Comparison of ENCODE assay signal across 8 cellular contexts in the genomic region with DNA sequence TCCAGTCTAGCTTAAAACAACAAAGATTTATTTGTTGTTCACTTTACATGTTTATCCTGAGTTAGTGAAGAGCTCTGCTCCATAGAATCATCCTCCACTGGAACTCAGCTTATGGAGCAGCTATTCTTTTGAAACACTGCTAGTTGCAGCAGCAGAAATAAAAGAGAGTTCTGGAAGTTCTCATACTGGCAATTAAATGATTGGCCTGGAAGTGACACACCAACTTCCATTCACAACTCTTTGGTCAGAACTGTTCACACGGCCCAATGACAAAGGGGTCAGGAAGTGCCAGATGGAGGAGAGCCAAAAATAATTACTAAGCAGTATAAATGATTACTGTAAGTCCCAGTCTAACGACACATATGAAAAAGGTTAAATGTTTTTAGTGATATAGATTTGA. TPM values are rescaled to one million over a fixed set of nuclear protein-coding genes. Genes with fewer than 3 reads are reported as not detected.
DNase-seq lines count a peak whose midpoint lies in the region; ATAC-seq, FAIRE-seq and TF ChIP-seq lines count a peak whose summit lies in the region.

No MANE protein-coding gene starts in this region.

- ATAC-seq in IMR-90 (ENCODE audit: low read depth) (peak; percentile 43; the same call in 1 of the 2 replicates), GM18867 (IDR thresholded peaks at IDR 0.05; ENCODE audit: unreplicated experiment) (no peak), HG02840 (IDR thresholded peaks at IDR 0.05; ENCODE audit: low FRiP score, unreplicated experiment) (no peak)

- WGBS in IMR-90 (ENCODE audit: extremely low coverage in 2 of 2, insufficient read length in 1 of 2), 2 experiments: no CpG with 5 or more reads among the region's 2 CpGs

- no peaks in the 10 kb centered on the region for H3K9me3 ChIP-seq in IMR-90 (ENCODE audit: control insufficient read depth, insufficient read depth, low read length)
- no peaks in the 10 kb centered on the region for H3K9me3 ChIP-seq in colonic mucosa

- no peaks in the 10 kb centered on the region for H3K27me3 ChIP-seq in IMR-90 (ENCODE audit: control insufficient read depth, insufficient read depth, low read length)
- no peaks in the 10 kb centered on the region for H3K27me3 ChIP-seq in bronchial epithelial cell (ENCODE audit: control insufficient read depth, insufficient read depth, low read length)
- no peaks in the 10 kb centered on the region for H3K27me3 ChIP-seq in colonic mucosa

- H2BK20ac ChIP-seq in IMR-90 (ENCODE audit: low read depth, low read length): no peak overlapping the region

- H3K4me1 ChIP-seq in IMR-90 (ENCODE audit: control insufficient read depth, insufficient read depth, low read length) (peaks cover 7% of the 10 kb centered on the region), colonic mucosa (no peaks in the 10 kb centered on the region)

- no peak overlapping the region for H3K27ac ChIP-seq in IMR-90 (ENCODE audit: insufficient read depth, low read length)
- no peak overlapping the region for H3K27ac ChIP-seq in colonic mucosa

- no peak for TF ChIP-seq POLR2A in IMR-90 (IDR thresholded peaks at IDR 0.05; ENCODE audit: low read depth, low read length)

- no peak overlapping the region for H3K23ac ChIP-seq in IMR-90 (ENCODE audit: low read depth, low read length)

- H2BK5ac ChIP-seq in IMR-90 (ENCODE audit: low read depth, low read length, poor library complexity, severe bottlenecking): no peak overlapping the region

- H4K20me1 ChIP-seq in IMR-90 (ENCODE audit: insufficient read depth, low read length): peaks cover 83% of the 10 kb centered on the region

- no peak overlapping the region for H3K56ac ChIP-seq in IMR-90 (ENCODE audit: extremely low read depth, insufficient read depth, low read length)

- CTCF ChIA-PET in IMR-90 (lab: Yijun Ruan, JAX): interaction anchor here (0.7 kb wide), 1 partner anchor 18 kb away, joined by 4 read pairs; no protein-coding TSS in a partner anchor

- H2BK15ac ChIP-seq in IMR-90 (ENCODE audit: low read depth, low read length): no peak overlapping the region

- no peak overlapping the region for H2AFZ ChIP-seq in IMR-90 (replicated peaks; ENCODE audit: low read length, poor library complexity)

- no peak overlapping the region for H2AK5ac ChIP-seq in IMR-90 (ENCODE audit: low read depth, low read length)

- no peak overlapping the region for H4K8ac ChIP-seq in IMR-90 (ENCODE audit: low read depth in 2 of 2, low read length in 2 of 2)

- H3K9ac ChIP-seq in IMR-90 (ENCODE audit: low read depth, low read length): no peak overlapping the region
- H3K9ac ChIP-seq in colonic mucosa (ENCODE audit: low read depth in 2 of 2, low read length in 2 of 2): no peak overlapping the region

- H3K14ac ChIP-seq in IMR-90 (replicated peaks; ENCODE audit: low read depth, low read length): no peak overlapping the region

- no peak overlapping the region for H4K5ac ChIP-seq in IMR-90 (ENCODE audit: low read depth, low read length)

- no peak for TF ChIP-seq RAD21 in IMR-90 (IDR thresholded peaks at IDR 0.05; ENCODE audit: low read length)

- no peak overlapping the region for H3K4me3 ChIP-seq in AG09309 (ENCODE audit: control insufficient read depth, low read depth, low read length)
- no peak overlapping the region for H3K4me3 ChIP-seq in IMR-90 (ENCODE audit: insufficient read depth, low read depth, low read length)
- H3K4me3 ChIP-seq in bronchial epithelial cell (ENCODE audit: low read depth, low read length): no peak overlapping the region
- no peak overlapping the region for H3K4me3 ChIP-seq in colonic mucosa

- FAIRE-seq in bronchial epithelial cell (lab: Jason Lieb, UNC): no peak

- POLR2A ChIA-PET in IMR-90 (lab: Charles Lee; ENCODE audit: unreplicated experiment): no interaction called here

- DNase-seq in AG09309 (ENCODE audit: low read depth): peak; percentile 41
- peak; percentile 75 for DNase-seq in IMR-90
- peak; percentile 83 for DNase-seq in bronchial epithelial cell (ENCODE audit: low read depth)
- DNase-seq in lung microvascular endothelial cell (ENCODE audit: low read depth in 2 of 2): peak; percentile 96 to 98
- DNase-seq in T-helper 2 cell: no peak
- DNase-seq in colonic mucosa: no peak

- H3K9me1 ChIP-seq in IMR-90 (ENCODE audit: insufficient read depth, low read length): peaks cover 15% of the 10 kb centered on the region

- intact Hi-C loops in IMR-90 (cut with micrococcal nuclease): no loop called here
- intact Hi-C loops in colonic mucosa (cut with DNase I): no loop called here

- no peak overlapping the region for H3K4ac ChIP-seq in IMR-90 (ENCODE audit: low read depth, low read length)

- H3K18ac ChIP-seq in IMR-90 (ENCODE audit: low read depth, low read length): no peak overlapping the region

- H3K4me2 ChIP-seq in IMR-90 (ENCODE audit: low read depth, low read length): no peak overlapping the region

- no peak overlapping the region for H2BK120ac ChIP-seq in IMR-90 (ENCODE audit: low read depth, low read length)

- H3K79me1 ChIP-seq in IMR-90 (ENCODE audit: low read depth in 1 of 2, low read length in 2 of 2): peaks cover 32 to 66% of the 10 kb centered on the region in 2 experiments

- dilution Hi-C loops in IMR-90 (cut with HindIII; ENCODE audit: low sequenced_read_pairs, unreplicated experiment): no loop called here

- peaks cover under 1% of the 10 kb centered on the region; the same call in 1 of the 2 replicates for H3K36me3 ChIP-seq in IMR-90 (ENCODE audit: control insufficient read depth, insufficient read depth, low read length)
- peaks cover 1% of the 10 kb centered on the region for H3K36me3 ChIP-seq in bronchial epithelial cell (ENCODE audit: control insufficient read depth, insufficient read depth, low read length)
- H3K36me3 ChIP-seq in colonic mucosa: no peaks in the 10 kb centered on the region

- no TSS peak for BruUV-seq in IMR-90 (replicated peaks; lab: Mats Ljungman, UMichigan)

- no peak for TF ChIP-seq CTCF in AG09309 (IDR thresholded peaks at IDR 0.05; ENCODE audit: control insufficient read depth, insufficient read depth, low read depth, low read length, missing control alignments)
- TF ChIP-seq CTCF in IMR-90 (conservative IDR thresholded peaks at IDR 0.05; ENCODE audit: low read depth, low read length): no peak
- TF ChIP-seq CTCF in bronchial epithelial cell (IDR thresholded peaks at IDR 0.05; ENCODE audit: insufficient read depth, low read length, severe bottlenecking): no peak
- TF ChIP-seq CTCF in colonic mucosa (IDR thresholded peaks at IDR 0.05): no peak

- no peak overlapping the region for H4K91ac ChIP-seq in IMR-90 (ENCODE audit: insufficient read depth, low read depth, low read length)

- H2AK9ac ChIP-seq in IMR-90 (replicated peaks; ENCODE audit: low read depth, low read length, poor library complexity): no peak overlapping the region

- in situ Hi-C loops in IMR-90 (cut with MboI; ENCODE audit: low sequenced_read_pairs): no loop called here

TF ChIP-seq in IMR-90, 13 proteins besides CTCF, POLR2A, EP300 and RAD21:
- TF ChIP-seq MAFK (IDR thresholded peaks at IDR 0.05; ENCODE audit: low read depth, low read length): no peak
- no peak for TF ChIP-seq NFE2L2 (IDR thresholded peaks at IDR 0.05; ENCODE audit: low read depth, low read length)
- TF ChIP-seq RFX5 (IDR thresholded peaks at IDR 0.05; ENCODE audit: low read depth, low read length): no peak
- TF ChIP-seq SMC3 (IDR thresholded peaks at IDR 0.05; ENCODE audit: low read depth, low read length): no peak

RNA-seq across cellular contexts. Expression of a gene that starts 39.1 kb away (rescaled TPM):
- 27.1 and 32.2 TPM in 2 replicates for total RNA-seq in IMR-90 (2012; rRNA removed)
- polyA plus RNA-seq in IMR-90 (2012; rRNA removed): 21.0 and 29.6 TPM in 2 replicates
- 6.6 and 21.7 TPM in 2 replicates for polyA plus RNA-seq in IMR-90 (2012; cell fraction: cytosol; rRNA removed)
- polyA plus RNA-seq in IMR-90 (2012; cell fraction: nucleus; rRNA removed; ENCODE audit: low replicate concordance): 9.6 and 93.3 TPM in 2 replicates
- 39.8 and 62.6 TPM in 2 replicates for total RNA-seq in bronchial epithelial cell
- 58.6 and 67.9 TPM in 2 replicates for total RNA-seq in lung microvascular endothelial cell
- 10 to 100 TPM; 40.4 to 47.7 TPM for total RNA-seq in colonic mucosa

Comparison
In these comparisons a context has a peak if more than half of its experiments do, and no peak if none do; other contexts are left out.
1. DNase-seq: peak in AG09309 (single experiment), IMR-90 (single experiment), bronchial epithelial cell (single experiment) and lung microvascular endothelial cell (2 of 2); none in T-helper 2 cell (0 of 5) and colonic mucosa (single experiment).